12 cellular contexts compared by ENCODE assay signal in the genomic region with DNA sequence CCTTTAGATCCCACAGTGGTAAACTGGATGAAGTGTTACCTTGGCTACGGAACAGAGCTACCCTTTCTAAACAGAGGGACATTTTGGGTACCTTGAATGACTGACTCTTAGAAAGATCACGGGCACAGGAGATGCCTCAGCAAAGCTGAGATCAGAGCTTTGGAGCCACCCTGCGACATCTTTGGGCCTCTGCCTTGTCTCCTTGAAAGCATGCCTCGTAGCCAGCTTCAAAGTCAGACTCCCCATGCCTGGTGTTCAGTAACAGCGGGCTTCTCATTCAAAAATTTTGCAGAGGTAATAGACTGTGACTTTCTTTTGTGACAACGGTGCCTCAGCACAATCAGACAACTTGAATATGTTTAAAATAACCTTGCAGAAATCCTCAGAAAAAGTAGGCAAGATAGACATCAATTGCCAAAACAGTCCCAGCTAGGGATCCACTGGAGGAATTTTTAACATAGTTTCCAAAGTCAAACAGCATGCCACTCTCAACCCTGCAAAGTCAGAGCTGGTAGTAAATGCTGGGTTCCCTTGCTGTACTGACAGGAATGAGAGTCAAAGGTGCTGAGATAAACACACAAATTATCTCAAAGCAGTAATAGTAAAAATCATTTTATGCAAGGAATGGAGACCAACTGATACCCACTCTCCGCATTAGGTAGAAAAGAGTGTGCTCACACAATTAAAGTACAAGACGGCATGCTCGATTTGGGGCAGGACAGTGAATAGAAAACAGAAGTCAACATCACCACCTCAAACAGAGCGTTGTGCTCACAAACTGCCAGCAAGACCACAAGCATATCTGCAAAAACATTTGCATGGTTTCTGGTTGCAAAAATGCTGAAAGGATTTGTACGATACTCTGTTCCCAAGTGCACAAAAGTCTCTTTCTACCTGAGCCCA.
A peak's percentile ranks its signal among the peaks of the same experiment; 100 is the strongest.
DNase-seq lines count a peak whose midpoint lies in the region; ATAC-seq, FAIRE-seq and TF ChIP-seq lines count a peak whose summit lies in the region.
"Had no signal": no experiment of that assay in that cellular context is flagged by ENCODE, and none has a peak within 500 bp of the region (broad histone marks: within the 10 kb centered on the region; RNA-seq: fewer than 3 reads in every experiment).

No MANE protein-coding gene starts in this region.

- H3K36me3 ChIP-seq in IMR-90 (ENCODE audit: control insufficient read depth, insufficient read depth, low read length): no peaks in the 10 kb centered on the region
- H3K36me3 ChIP-seq: upper lobe of left lung had no signal

- ATAC-seq in GM18909 (IDR thresholded peaks at IDR 0.05; ENCODE audit: poor library complexity, unreplicated experiment) (peak; percentile 50), IMR-90 (ENCODE audit: low read depth) (no peak), GM18861 (IDR thresholded peaks at IDR 0.05; ENCODE audit: unreplicated experiment) (no peak)
- ATAC-seq in stimulated activated naive B cell treated with anti-CD40 and anti-IgM and Interleukin-4, amounts not matched to agents 10 μg/mL and 1 μg/mL and 100 μg/mL, for 72 hours (replicated peaks): no peak
- ATAC-seq: left cardiac atrium had no signal

- no peak overlapping the region for H4K5ac ChIP-seq in IMR-90 (ENCODE audit: low read depth, low read length)

- peaks cover 20% of the 10 kb centered on the region for H3K9me1 ChIP-seq in IMR-90 (ENCODE audit: insufficient read depth, low read length)

- no peak overlapping the region for H4K91ac ChIP-seq in IMR-90 (ENCODE audit: insufficient read depth, low read depth, low read length)

- 94% methylated on average over 2 of the region's 11 CpGs; no CpG with 5 or more reads in 1 of the 2 experiments for WGBS in IMR-90 (ENCODE audit: extremely low coverage in 2 of 2, insufficient read length in 1 of 2), 2 experiments

- H2BK5ac ChIP-seq in IMR-90 (ENCODE audit: low read depth, low read length, poor library complexity, severe bottlenecking): no peak overlapping the region

- no peaks in the 10 kb centered on the region for H3K27me3 Mint-ChIP-seq in stimulated activated naive B cell treated with anti-CD40 and anti-IgM and Interleukin-4, amounts not matched to agents 10 μg/mL and 1 μg/mL and 100 μg/mL, for 72 hours

- intact Hi-C loops in IMR-90 (cut with micrococcal nuclease) (no loop called here), head of caudate nucleus (cut with DNase I) (loop anchor here (5.0 kb wide), 1 partner anchor 82 kb away; a partner anchor contains a TSS)

- no peak for DNase-seq in IMR-90
- peak in 38 of 42 donors; percentile 28 to 87 (median 62) for DNase-seq in head of caudate nucleus
- DNase-seq in stimulated activated naive B cell treated with anti-CD40 and anti-IgM and Interleukin-4, amounts not matched to agents 10 μg/mL and 1 μg/mL and 100 μg/mL, for 72 hours: no peak
- DNase-seq in stimulated activated CD4-positive, alpha-beta T cell treated with anti-CD3 and anti-CD28 coated beads, Interleukin-4, amount 100 ng/mL, for 24 hours: no peak
- no peak for DNase-seq in HTR-8/SVneo (ENCODE audit: insufficient read length, low spot score)
- no peak for DNase-seq in NCI-H345 treated with DMSO at 0.1 percent for 48 hours (lab: John Stamatoyannopoulos, UW; ENCODE audit: unreplicated experiment)
- DNase-seq: activated naive CD4-positive, alpha-beta T cell treated with anti-CD3 and anti-CD28 coated beads for 36 hours; GM23248; left cardiac atrium; upper lobe of left lung had no signal

- no peak overlapping the region for H2AK5ac ChIP-seq in IMR-90 (ENCODE audit: low read depth, low read length)

- 0 out of 2 replicates have a peak overlapping the region, but pooled peaks have one; percentile 2 for H3K4ac ChIP-seq in IMR-90 (ENCODE audit: low read depth, low read length)

- no peak overlapping the region for H3K56ac ChIP-seq in IMR-90 (ENCODE audit: extremely low read depth, insufficient read depth, low read length)

- H3K14ac ChIP-seq in IMR-90 (replicated peaks; ENCODE audit: low read depth, low read length): 0 out of 2 replicates have a peak overlapping the region, but pooled peaks have one; percentile 14

- H3K18ac ChIP-seq in IMR-90 (ENCODE audit: low read depth, low read length): no peak overlapping the region

- peaks cover 47 to 84% of the 10 kb centered on the region in 2 donors for H3K4me1 Mint-ChIP-seq in stimulated activated naive B cell treated with anti-CD40 and anti-IgM and Interleukin-4, amounts not matched to agents 10 μg/mL and 1 μg/mL and 100 μg/mL, for 72 hours

- H3K27me3 ChIP-seq in IMR-90 (ENCODE audit: control insufficient read depth, insufficient read depth, low read length): no peaks in the 10 kb centered on the region
- H3K27me3 ChIP-seq: upper lobe of left lung had no signal

- H3K23ac ChIP-seq in IMR-90 (ENCODE audit: low read depth, low read length): 0 out of 2 replicates have a peak overlapping the region, but pooled peaks have one; percentile 2

- H3K9me3 Mint-ChIP-seq in stimulated activated naive B cell treated with anti-CD40 and anti-IgM and Interleukin-4, amounts not matched to agents 10 μg/mL and 1 μg/mL and 100 μg/mL, for 72 hours: no peaks in the 10 kb centered on the region
- H3K9me3 Mint-ChIP-seq: activated naive CD4-positive, alpha-beta T cell treated with anti-CD3 and anti-CD28 coated beads for 36 hours had no signal

- no peak for TF ChIP-seq RAD21 in IMR-90 (IDR thresholded peaks at IDR 0.05; ENCODE audit: low read length)

- peaks cover 13% of the 10 kb centered on the region for H3K4me1 ChIP-seq in IMR-90 (ENCODE audit: control insufficient read depth, insufficient read depth, low read length)

- no peak overlapping the region for H2BK20ac ChIP-seq in IMR-90 (ENCODE audit: low read depth, low read length)

- H3K27ac ChIP-seq in IMR-90 (ENCODE audit: insufficient read depth, low read length): no peak overlapping the region
- H3K27ac ChIP-seq: GM23248, upper lobe of left lung had no signal

- dilution Hi-C loops in IMR-90 (cut with HindIII; ENCODE audit: low sequenced_read_pairs, unreplicated experiment): no loop called here

- peaks cover 35 to 68% of the 10 kb centered on the region in 2 experiments for H3K79me1 ChIP-seq in IMR-90 (ENCODE audit: low read depth in 1 of 2, low read length in 2 of 2)

- no peak overlapping the region for H2AFZ ChIP-seq in IMR-90 (replicated peaks; ENCODE audit: low read length, poor library complexity)
- H2AFZ ChIP-seq: GM23248 had no signal

- no TSS peak for BruUV-seq in IMR-90 (replicated peaks; lab: Mats Ljungman, UMichigan)

- peak overlapping the region in 1 of 2 donors; percentile 16 for H3K4me3 Mint-ChIP-seq in stimulated activated naive B cell treated with anti-CD40 and anti-IgM and Interleukin-4, amounts not matched to agents 10 μg/mL and 1 μg/mL and 100 μg/mL, for 72 hours
- H3K4me3 Mint-ChIP-seq: activated naive CD4-positive, alpha-beta T cell treated with anti-CD3 and anti-CD28 coated beads for 36 hours had no signal

- no peak for FAIRE-seq in HTR-8/SVneo (lab: Jason Lieb, UNC)

- H3K9me3 ChIP-seq in IMR-90 (ENCODE audit: control insufficient read depth, insufficient read depth, low read length): no peaks in the 10 kb centered on the region
- H3K9me3 ChIP-seq: upper lobe of left lung had no signal

- no peak overlapping the region for H3K4me2 ChIP-seq in IMR-90 (ENCODE audit: low read depth, low read length)

- in situ Hi-C loops in IMR-90 (cut with MboI; ENCODE audit: low sequenced_read_pairs): no loop called here

- POLR2A ChIA-PET in IMR-90 (lab: Charles Lee; ENCODE audit: unreplicated experiment): no interaction called here

- H3K36me3 Mint-ChIP-seq in stimulated activated naive B cell treated with anti-CD40 and anti-IgM and Interleukin-4, amounts not matched to agents 10 μg/mL and 1 μg/mL and 100 μg/mL, for 72 hours: peaks cover 30 to 54% of the 10 kb centered on the region in 2 donors

- no peak for TF ChIP-seq POLR2A in IMR-90 (IDR thresholded peaks at IDR 0.05; ENCODE audit: low read depth, low read length)

- H3K27ac Mint-ChIP-seq in stimulated activated naive B cell treated with anti-CD40 and anti-IgM and Interleukin-4, amounts not matched to agents 10 μg/mL and 1 μg/mL and 100 μg/mL, for 72 hours: peak overlapping the region; percentile 59
- H3K27ac Mint-ChIP-seq: activated naive CD4-positive, alpha-beta T cell treated with anti-CD3 and anti-CD28 coated beads for 36 hours had no signal

- H2BK120ac ChIP-seq in IMR-90 (ENCODE audit: low read depth, low read length): no peak overlapping the region

- peaks cover 8% of the 10 kb centered on the region for H4K20me1 ChIP-seq in IMR-90 (ENCODE audit: insufficient read depth, low read length)

- CTCF ChIA-PET in IMR-90 (lab: Yijun Ruan, JAX): no interaction called here

- no peak overlapping the region for H2AK9ac ChIP-seq in IMR-90 (replicated peaks; ENCODE audit: low read depth, low read length, poor library complexity)

- no peak overlapping the region for H3K9ac ChIP-seq in IMR-90 (ENCODE audit: low read depth, low read length)
- H3K9ac ChIP-seq: GM23248 had no signal

- H3K4me3 ChIP-seq in IMR-90 (ENCODE audit: insufficient read depth, low read depth, low read length): no peak overlapping the region
- H3K4me3 ChIP-seq: GM23248, upper lobe of left lung had no signal

- H4K8ac ChIP-seq in IMR-90 (ENCODE audit: low read depth in 2 of 2, low read length in 2 of 2): no peak overlapping the region

- no peak overlapping the region for H2BK15ac ChIP-seq in IMR-90 (ENCODE audit: low read depth, low read length)

- no peak for TF ChIP-seq CTCF in IMR-90 (conservative IDR thresholded peaks at IDR 0.05; ENCODE audit: low read depth, low read length)

TF ChIP-seq in IMR-90, 13 proteins besides CTCF, POLR2A, EP300 and RAD21:
- TF ChIP-seq, protein P1, sequence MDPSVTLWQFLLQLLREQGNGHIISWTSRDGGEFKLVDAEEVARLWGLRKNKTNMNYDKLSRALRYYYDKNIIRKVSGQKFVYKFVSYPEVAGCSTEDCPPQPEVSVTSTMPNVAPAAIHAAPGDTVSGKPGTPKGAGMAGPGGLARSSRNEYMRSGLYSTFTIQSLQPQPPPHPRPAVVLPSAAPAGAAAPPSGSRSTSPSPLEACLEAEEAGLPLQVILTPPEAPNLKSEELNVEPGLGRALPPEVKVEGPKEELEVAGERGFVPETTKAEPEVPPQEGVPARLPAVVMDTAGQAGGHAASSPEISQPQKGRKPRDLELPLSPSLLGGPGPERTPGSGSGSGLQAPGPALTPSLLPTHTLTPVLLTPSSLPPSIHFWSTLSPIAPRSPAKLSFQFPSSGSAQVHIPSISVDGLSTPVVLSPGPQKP (IDR thresholded peaks at IDR 0.05; ENCODE audit: borderline replicate concordance, low read depth, low read length): no peak
- TF ChIP-seq RFX5 (IDR thresholded peaks at IDR 0.05; ENCODE audit: low read depth, low read length) (no peak), CHD1 (IDR thresholded peaks at IDR 0.05; ENCODE audit: low read depth, low read length) (no peak), RCOR1 (IDR thresholded peaks at IDR 0.05; ENCODE audit: insufficient replicate concordance, low read length) (no peak), SMC3 (IDR thresholded peaks at IDR 0.05; ENCODE audit: low read depth, low read length) (no peak), MAFK (IDR thresholded peaks at IDR 0.05; ENCODE audit: low read depth, low read length) (no peak), MXI1 (IDR thresholded peaks at IDR 0.05; ENCODE audit: borderline replicate concordance, low read depth, low read length) (no peak), NFE2L2 (IDR thresholded peaks at IDR 0.05; ENCODE audit: low read depth, low read length) (no peak), MAZ (IDR thresholded peaks at IDR 0.05; ENCODE audit: borderline replicate concordance, low read depth, low read length) (no peak)
TF ChIP-seq in IMR-90: peak in this region for 0.

Comparison
In these comparisons a context has a peak if more than half of its experiments do, and no peak if none do; other contexts are left out.
1. DNase-seq: peak in head of caudate nucleus (38 of 42); none in IMR-90 (single experiment), stimulated activated naive B cell treated with anti-CD40 and anti-IgM and Interleukin-4, amounts not matched to agents 10 μg/mL and 1 μg/mL and 100 μg/mL, for 72 hours (single experiment), stimulated activated CD4-positive, alpha-beta T cell treated with anti-CD3 and anti-CD28 coated beads, Interleukin-4, amount 100 ng/mL, for 24 hours (single experiment), HTR-8/SVneo (single experiment) and NCI-H345 treated with DMSO at 0.1 percent for 48 hours (single experiment).